Comparison of ENCODE assay signal across 10 cellular contexts in genomic region chr4:1211951-1212545, GRCh38. TPM values are rescaled to one million over a fixed set of nuclear protein-coding genes. Genes with fewer than 3 reads are reported as not detected.
DNase-seq lines count a peak whose midpoint lies in the region; ATAC-seq and TF ChIP-seq lines count a peak whose summit lies in the region.
"Had no signal": no experiment of that assay in that cellular context is flagged by ENCODE, and none has a peak within 500 bp of the region (broad histone marks: within the 10 kb centered on the region; RNA-seq: fewer than 3 reads in every experiment).

No MANE protein-coding gene starts in this region.

- H3K9me3 ChIP-seq in WERI-Rb-1 (ENCODE audit: severe bottlenecking) = no peaks in the 10 kb centered on the region
- no peaks in the 10 kb centered on the region for H3K9me3 ChIP-seq in esophagus squamous epithelium
- no peaks in the 10 kb centered on the region for H3K9me3 ChIP-seq in mucosa of descending colon
- H3K9me3 ChIP-seq in tibial nerve = no peaks in the 10 kb centered on the region

- no peaks in the 10 kb centered on the region for H3K27me3 ChIP-seq in WERI-Rb-1 (ENCODE audit: insufficient read depth, low read depth, severe bottlenecking)
- H3K27me3 ChIP-seq in esophagus squamous epithelium = no peaks in the 10 kb centered on the region
- H3K27me3 ChIP-seq in tibial nerve = no peaks in the 10 kb centered on the region

- DNase-seq in WERI-Rb-1 (no peak), esophagus squamous epithelium (lab: John Stamatoyannopoulos, UW) (no peak), mucosa of descending colon (peak in 2 of 3 donors; percentile 39 to 53), tibial nerve (ENCODE audit: low spot score in 2 of 2) (no peak)
- no peak for DNase-seq in activated effector memory CD4-positive, alpha-beta T cell treated with anti-CD3 and anti-CD28 coated beads, Interleukin-2, amount 50 U/mL, for 16 hours
- DNase-seq: activated naive CD8-positive, alpha-beta T cell treated with anti-CD3 and anti-CD28 coated beads for 36 hours; NCI-H345 had no signal

- H3K36me3 ChIP-seq in WERI-Rb-1 (peaks cover 70% of the 10 kb centered on the region), esophagus squamous epithelium (peaks cover 16 to 68% (median 43%) of the 10 kb centered on the region in 3 donors), mucosa of descending colon (ENCODE audit: low read depth) (peaks cover 9% of the 10 kb centered on the region), tibial nerve (peaks cover 0 to 59% (median 15%) of the 10 kb centered on the region in 3 donors)

- H3K4me3 ChIP-seq in WERI-Rb-1 (ENCODE audit: low read depth, low read length) = no peak overlapping the region
- H3K4me3 ChIP-seq in esophagus squamous epithelium = no peak overlapping the region
- H3K4me3 ChIP-seq in mucosa of descending colon = no peak overlapping the region
- no peak overlapping the region for H3K4me3 ChIP-seq in tibial nerve

- H3K4me1 ChIP-seq in esophagus squamous epithelium = peaks cover 79 to 100% (median 82%) of the 10 kb centered on the region in 3 donors
- peaks cover 30% of the 10 kb centered on the region for H3K4me1 ChIP-seq in mucosa of descending colon (ENCODE audit: low read depth)
- H3K4me1 ChIP-seq in tibial nerve = peaks cover 5 to 100% (median 74%) of the 10 kb centered on the region in 4 donors

- intact Hi-C loops in esophagus squamous epithelium (cut with DNase I) (no loop called here), mucosa of descending colon (cut with DNase I, micrococcal nuclease) (no loop called here)

- WGBS in esophagus squamous epithelium, 2 donors = 43 to 56% methylated on average over 12 to 17 of the region's 34 CpGs
- WGBS in tibial nerve, 2 donors = 60 to 63% methylated on average over 27 to 30 of the region's 34 CpGs

- no peak for TF ChIP-seq EP300 in tibial nerve (IDR thresholded peaks at IDR 0.05)

- ATAC-seq in mucosa of descending colon (no peak), HG02610 (IDR thresholded peaks at IDR 0.05; ENCODE audit: unreplicated experiment) (no peak), GM19397 (IDR thresholded peaks at IDR 0.05; ENCODE audit: unreplicated experiment) (no peak)
- ATAC-seq: WTC11 had no signal

- no peak for TF ChIP-seq CTCF in WERI-Rb-1 (IDR thresholded peaks at IDR 0.05; ENCODE audit: low read depth, low read length)
- TF ChIP-seq CTCF in esophagus squamous epithelium (IDR thresholded peaks at IDR 0.05) = no peak
- no peak for TF ChIP-seq CTCF in mucosa of descending colon (IDR thresholded peaks at IDR 0.05)
- TF ChIP-seq CTCF in tibial nerve (IDR thresholded peaks at IDR 0.05) = no peak

- TF ChIP-seq POLR2A in esophagus squamous epithelium (IDR thresholded peaks at IDR 0.05) (no peak), tibial nerve (IDR thresholded peaks at IDR 0.05) (no peak)

- H3K27ac ChIP-seq in WERI-Rb-1 (peak overlapping the region; percentile 95), esophagus squamous epithelium (peak overlapping the region; percentile 61 to 78 (median 77)), tibial nerve (peak overlapping the region in 3 of 4 donors; percentile 25 to 81 (median 63))

RNA-seq across cellular contexts. Expression of gene CTBP1, which starts 36.9 kb away (rescaled TPM):
- total RNA-seq in esophagus squamous epithelium (100 to 1,000 TPM in 3 of 4 donors, 10 to 100 TPM in 1; 72.2 to 121 (median 113) TPM), mucosa of descending colon (100 to 1,000 TPM; 151 to 188 (median 168) TPM), tibial nerve (100 to 1,000 TPM; 134 to 255 (median 193) TPM)

RNA-seq across cellular contexts. Expression of gene SPON2, which starts 39.7 kb away (rescaled TPM):
- 10 to 100 TPM; 14.5 to 53.4 (median 21.3) TPM for total RNA-seq in esophagus squamous epithelium
- 10 to 100 TPM; 19.6 to 42.1 (median 41.4) TPM for total RNA-seq in mucosa of descending colon
- 10 to 100 TPM; 39.3 to 91.0 (median 45.5) TPM for total RNA-seq in tibial nerve

Comparison
In these comparisons a context has a peak if more than half of its experiments do, and no peak if none do; other contexts are left out.
1. DNase-seq: peak in mucosa of descending colon (2 of 3); none in WERI-Rb-1 (single experiment), esophagus squamous epithelium (single experiment), tibial nerve (0 of 2) and activated effector memory CD4-positive, alpha-beta T cell treated with anti-CD3 and anti-CD28 coated beads, Interleukin-2, amount 50 U/mL, for 16 hours (single experiment).
2. Peak in every context shown above with its lines, with median percentiles within 50 percentile points of each other: H3K27ac ChIP-seq.